6 cellular contexts compared by ENCODE assay signal in the genomic region with DNA sequence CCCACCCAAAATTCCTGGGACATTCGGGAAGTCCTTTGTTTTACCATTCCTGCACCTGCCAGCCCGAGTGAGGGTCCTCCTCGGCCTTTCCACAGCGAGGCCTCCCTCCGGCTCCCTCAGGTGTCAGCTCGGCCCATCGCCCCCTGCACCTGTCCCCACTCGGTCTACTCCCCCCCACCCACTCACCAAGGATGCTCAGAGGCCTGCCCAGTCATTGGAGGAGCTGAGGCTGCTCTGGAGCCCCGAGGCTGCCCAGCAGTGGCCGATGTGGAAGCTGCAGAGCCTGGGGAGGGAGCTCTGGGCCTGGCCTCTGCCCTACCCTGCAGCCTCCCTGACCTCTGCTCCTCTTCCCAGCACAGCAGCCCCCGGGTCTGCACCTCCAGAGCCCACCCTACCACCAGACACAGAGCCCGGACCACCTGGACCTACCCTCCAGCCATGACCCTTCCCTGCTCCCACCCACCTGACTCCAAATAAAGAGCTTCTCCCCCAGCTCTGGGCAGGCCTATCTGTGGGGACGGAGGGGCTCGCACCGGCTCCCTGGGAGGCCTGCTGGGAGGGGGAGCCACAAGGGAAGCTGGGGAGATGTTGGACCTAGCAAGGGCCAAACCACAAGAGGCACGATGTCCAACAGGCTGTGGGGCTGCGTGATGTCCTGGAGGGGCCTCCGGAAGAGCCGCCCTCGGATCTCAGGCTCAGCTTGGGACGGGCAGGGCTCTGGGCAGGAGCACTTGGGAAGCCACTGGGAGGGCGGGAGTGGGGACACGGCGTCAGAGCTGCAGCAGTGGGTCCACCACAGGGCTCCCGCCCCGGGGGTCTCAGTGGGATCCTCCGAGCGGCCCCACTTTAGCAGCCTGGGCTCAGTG. TPM values are rescaled to one million over a fixed set of nuclear protein-coding genes. Genes with fewer than 3 reads are reported as not detected.
"Had no signal": no experiment of that assay in that cellular context is flagged by ENCODE, and none has a peak within 500 bp of the region (broad histone marks: within the 10 kb centered on the region; RNA-seq: fewer than 3 reads in every experiment).

No MANE protein-coding gene starts in this region.

RNA-seq across cellular contexts. Expression of a gene that starts 3.8 kb away (rescaled TPM):
- total RNA-seq: GM23248, H4, H9, HT-29, IMR-90, K562 had no signal

RNA-seq across cellular contexts. Expression of a gene that starts 11.8 kb away (rescaled TPM):
- total RNA-seq: GM23248, H9, HT-29, IMR-90 had no signal

RNA-seq across cellular contexts. Expression of a gene that starts 28.5 kb away (rescaled TPM):
- total RNA-seq: GM23248, H4, H9, HT-29, IMR-90, K562 had no signal
